Comparison of ENCODE assay signal across 1 cellular context in the genomic region with DNA sequence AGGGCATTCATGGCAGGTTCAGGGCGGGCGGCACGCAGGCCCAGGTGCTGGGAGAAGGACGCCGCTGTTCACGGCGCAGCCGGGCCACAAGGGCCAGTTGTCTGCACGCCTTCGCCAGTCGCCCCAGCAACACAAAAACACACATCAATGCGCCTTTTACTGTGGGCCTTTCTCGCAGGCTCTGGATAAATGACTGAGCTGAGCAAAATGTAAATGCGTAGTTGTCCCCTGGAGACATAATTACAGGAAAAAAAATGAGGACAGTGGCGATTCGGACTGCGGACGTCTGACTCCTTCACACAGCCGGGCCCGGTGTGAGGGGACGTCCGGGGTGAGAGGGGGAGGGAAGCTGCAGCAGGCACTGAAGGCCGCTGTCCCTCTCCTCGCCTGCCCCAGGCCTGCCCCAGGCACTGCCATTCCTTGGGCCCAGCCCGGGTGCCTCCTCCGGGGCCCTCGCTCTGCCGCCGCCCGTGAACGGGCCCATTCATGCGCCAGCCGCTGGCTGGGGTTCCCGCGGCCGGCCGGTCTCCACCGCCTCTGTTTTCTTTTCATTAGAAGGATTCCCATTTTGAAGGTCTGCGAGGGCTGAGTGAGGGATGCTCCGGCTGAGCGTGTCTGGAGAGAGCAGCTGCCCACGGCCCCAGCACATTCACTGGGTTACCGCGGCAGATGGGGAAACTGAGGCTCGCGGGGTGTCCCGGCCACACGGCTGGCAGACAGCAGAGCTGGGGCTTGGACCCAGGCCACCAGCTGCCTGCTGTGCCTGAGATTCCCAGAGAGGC.
TF ChIP-seq lines count a peak whose summit lies in the region.

No MANE protein-coding gene starts in this region.

TF ChIP-seq in IMR-90, 13 proteins besides CTCF, POLR2A, EP300 and RAD21:
- no peak for TF ChIP-seq NFE2L2 (IDR thresholded peaks at IDR 0.05; ENCODE audit: low read depth, low read length)
- no peak for TF ChIP-seq MAFK (IDR thresholded peaks at IDR 0.05; ENCODE audit: low read depth, low read length)
- no peak for TF ChIP-seq CHD1 (IDR thresholded peaks at IDR 0.05; ENCODE audit: low read depth, low read length)
- TF ChIP-seq RFX5 (IDR thresholded peaks at IDR 0.05; ENCODE audit: low read depth, low read length), result no peak
- no peak for TF ChIP-seq RCOR1 (IDR thresholded peaks at IDR 0.05; ENCODE audit: insufficient replicate concordance, low read length)
